In the genomic region with DNA sequence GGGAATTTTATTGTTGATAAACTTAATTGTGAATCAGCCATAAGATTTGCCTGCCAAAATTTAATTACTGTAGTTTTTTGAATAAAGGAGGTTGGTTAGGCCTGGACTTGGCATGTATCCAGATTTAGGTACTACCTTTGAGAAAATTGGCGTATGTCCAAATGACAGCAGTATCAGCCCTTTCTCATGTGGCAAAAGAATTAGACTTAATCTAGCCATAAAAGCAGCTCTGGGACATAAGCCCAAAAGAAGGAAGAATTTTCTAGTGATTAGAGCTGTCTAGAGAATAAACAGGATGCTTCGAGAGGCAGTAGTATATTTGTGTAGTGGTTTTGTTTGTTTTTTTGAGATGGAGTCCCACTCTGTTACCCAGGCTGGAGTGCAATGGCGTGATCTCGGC, we compare ENCODE assay signal across 16 cellular contexts.
DNase-seq lines count a peak whose midpoint lies in the region; ATAC-seq lines count a peak whose summit lies in the region.
"Had no signal": no experiment of that assay in that cellular context is flagged by ENCODE, and none has a peak within 500 bp of the region (broad histone marks: within the 10 kb centered on the region; RNA-seq: fewer than 3 reads in every experiment).

No MANE protein-coding gene starts in this region.

- DNase-seq in DMS153 treated with DMSO at 0.1 percent for 48 hours (lab: John Stamatoyannopoulos, UW; ENCODE audit: unreplicated experiment) (peak; percentile 78), NCI-H1105 treated with DMSO at 0.1 percent for 48 hours (lab: John Stamatoyannopoulos, UW) (peak; percentile 98), NCI-H446 treated with DMSO at 0.1 percent for 48 hours (lab: John Stamatoyannopoulos, UW) (peak; percentile 46), cerebellar cortex (ENCODE audit: low spot score) (peak; percentile 17), OCI-M2 (lab: John Stamatoyannopoulos, UW; ENCODE audit: unreplicated experiment) (no peak)
- DNase-seq: activated naive CD8-positive, alpha-beta T cell treated with anti-CD3 and anti-CD28 coated beads, Interleukin-2, amount 50 U/mL, for 24 hours; dorsolateral prefrontal cortex; kidney; mucosa of descending colon; psoas muscle; stimulated activated CD4-positive, alpha-beta T cell treated with anti-CD3 and anti-CD28 coated beads, Interleukin-2, amount 100 ng/mL, for 24 hours; WERI-Rb-1 had no signal

- ATAC-seq in HG03025 (IDR thresholded peaks at IDR 0.05; ENCODE audit: low FRiP score, unreplicated experiment) = no peak
- ATAC-seq in GM18519 (IDR thresholded peaks at IDR 0.05; ENCODE audit: low FRiP score, unreplicated experiment) = no peak
- ATAC-seq in GM21423 (IDR thresholded peaks at IDR 0.05; ENCODE audit: unreplicated experiment) = no peak
- ATAC-seq: activated naive CD8-positive, alpha-beta T cell treated with anti-CD3 and anti-CD28 coated beads, Interleukin-2, amount 50 U/mL, for 24 hours; mucosa of descending colon; psoas muscle; stimulated activated memory B cell treated with anti-CD40 and anti-IgM and Interleukin-4, amounts not matched to agents 10 μg/mL and 1 μg/mL and 100 μg/mL, for 72 hours had no signal
